9 cellular contexts compared by ENCODE assay signal in genomic region chr20:4597215-4597614, GRCh38.
"Had no signal": no experiment of that assay in that cellular context is flagged by ENCODE, and none has a peak within 500 bp of the region (broad histone marks: within the 10 kb centered on the region; RNA-seq: fewer than 3 reads in every experiment).

No MANE protein-coding gene starts in this region.

- H3K4me3 ChIP-seq: GM23248 had no signal

- FAIRE-seq: HepG2 had no signal

- H2AFZ ChIP-seq: GM23248 had no signal

- DNase-seq: GM23248, GOT3, H9, HCEC 1CT, HFFc6, Kasumi-1, KG1 had no signal

- ATAC-seq: HepG2 had no signal

- H3K9ac ChIP-seq: GM23248 had no signal

- H3K27ac ChIP-seq: GM23248, HL-60 had no signal
